ENCODE assay signal across 16 cellular contexts in the genomic region with DNA sequence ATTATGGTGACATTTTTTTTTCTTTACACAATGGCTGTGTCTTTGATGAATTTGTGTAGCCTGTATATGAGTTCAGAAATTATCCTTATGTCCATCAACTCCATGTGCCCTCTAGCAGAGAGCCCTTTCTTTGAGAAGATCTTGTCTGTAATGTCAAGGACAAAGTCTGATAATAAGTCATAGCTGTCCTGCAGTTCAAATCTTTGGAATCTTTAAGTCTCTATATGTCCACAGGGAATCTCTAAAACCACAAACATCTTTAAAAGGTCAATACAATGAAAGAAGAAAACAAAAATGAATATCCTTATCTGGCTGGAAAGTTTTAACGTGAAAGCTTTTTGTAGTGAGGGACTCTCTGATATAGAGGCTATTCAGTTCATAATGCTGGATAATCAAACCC. TPM values are rescaled to one million over a fixed set of nuclear protein-coding genes. Genes with fewer than 3 reads are reported as not detected.
DNase-seq lines count a peak whose midpoint lies in the region; ATAC-seq and TF ChIP-seq lines count a peak whose summit lies in the region.
"Had no signal": no experiment of that assay in that cellular context is flagged by ENCODE, and none has a peak within 500 bp of the region (broad histone marks: within the 10 kb centered on the region; RNA-seq: fewer than 3 reads in every experiment).

No MANE protein-coding gene starts in this region.

- no peak overlapping the region for H3K27ac ChIP-seq in fibroblast of lung (ENCODE audit: insufficient read depth, low read length)
- H3K27ac ChIP-seq in body of pancreas: no peak overlapping the region
- H3K27ac ChIP-seq: A549; BLaER1 treated with 17β-estradiol and CSF1 and Interleukin-3, amounts not matched to agents 10 nM and 100 nM; C4-2B had no signal

- intact Hi-C loops in body of pancreas (cut with DNase I): loop anchor here (10.0 kb wide), 1 partner anchor 79 kb away; a partner anchor contains a TSS

- H3K4me2 ChIP-seq in fibroblast of lung (ENCODE audit: extremely low read depth, insufficient read depth, low read length): no peak overlapping the region
- H3K4me2 ChIP-seq: A549; BLaER1 treated with 17β-estradiol and CSF1 and Interleukin-3, amounts not matched to agents 10 nM and 100 nM had no signal

- H3K9me3 Mint-ChIP-seq in glutamatergic neuron (ENCODE audit: unreplicated experiment): peaks cover 14% of the 10 kb centered on the region
- H3K9me3 Mint-ChIP-seq: CD4-positive, alpha-beta T cell; CD8-positive, alpha-beta T cell had no signal

- H3K4me3 Mint-ChIP-seq in glutamatergic neuron (ENCODE audit: unreplicated experiment): peak overlapping the region; percentile 13
- H3K4me3 Mint-ChIP-seq: B cell; CD4-positive, alpha-beta T cell; CD8-positive, alpha-beta T cell had no signal

- no peaks in the 10 kb centered on the region for H3K9me3 ChIP-seq in fibroblast of lung (ENCODE audit: control insufficient read depth, insufficient read depth, low read depth, low read length)
- H3K9me3 ChIP-seq in body of pancreas: no peaks in the 10 kb centered on the region
- H3K9me3 ChIP-seq: A549, Caco-2 had no signal

- H3K4me3 ChIP-seq in fibroblast of lung (replicated peaks in 1 of 4; ENCODE audit: control extremely low read depth in 1 of 4, insufficient read depth in 1 of 4, low read depth in 3 of 4, low read length in 4 of 4) (no peak overlapping the region), body of pancreas (no peak overlapping the region)
- H3K4me3 ChIP-seq: A549; BLaER1 treated with 17β-estradiol and CSF1 and Interleukin-3, amounts not matched to agents 10 nM and 100 nM had no signal

- H3K27me3 Mint-ChIP-seq in glutamatergic neuron (ENCODE audit: unreplicated experiment): peaks cover 2% of the 10 kb centered on the region

- WGBS in body of pancreas, 2 donors: 54 to 58% methylated on average over 1 of the region's 1 CpG

- ATAC-seq in body of pancreas: no peak
- ATAC-seq: A549; CD8-positive, alpha-beta T cell had no signal

- TF ChIP-seq POLR2A in body of pancreas (IDR thresholded peaks at IDR 0.05): no peak

- no peaks in the 10 kb centered on the region for H3K79me2 ChIP-seq in fibroblast of lung (ENCODE audit: control insufficient read depth, insufficient read depth, low read length)

- in situ Hi-C loops in SK-MEL-5 (cut with HindIII; ENCODE audit: low pct_unique_long_range_greater_than_20kb, low sequenced_read_pairs): loop anchor here (25.0 kb wide), 1 partner anchor 242 kb away; a partner anchor contains a TSS

- peaks cover 10% of the 10 kb centered on the region for H3K36me3 Mint-ChIP-seq in glutamatergic neuron (ENCODE audit: unreplicated experiment)
- H3K36me3 Mint-ChIP-seq: CD8-positive, alpha-beta T cell had no signal

- H4K20me1 ChIP-seq in fibroblast of lung (ENCODE audit: control insufficient read depth, extremely low read depth, insufficient read depth, low read length): no peaks in the 10 kb centered on the region
- H4K20me1 ChIP-seq: BLaER1 treated with 17β-estradiol and CSF1 and Interleukin-3, amounts not matched to agents 10 nM and 100 nM had no signal

- peaks cover 21% of the 10 kb centered on the region for H3K4me1 ChIP-seq in fibroblast of lung (ENCODE audit: control insufficient read depth, extremely low read depth, insufficient read depth, low read length)
- H3K4me1 ChIP-seq in body of pancreas: no peaks in the 10 kb centered on the region
- H3K4me1 ChIP-seq: A549, Caco-2 had no signal

- no peak overlapping the region for H2AFZ ChIP-seq in fibroblast of lung (ENCODE audit: low read length)

- H3K4me1 Mint-ChIP-seq in glutamatergic neuron (ENCODE audit: low read depth, unreplicated experiment): no peaks in the 10 kb centered on the region

- DNase-seq in SK-MEL-5 (ENCODE audit: low read depth, low spot score) (peak; percentile 51), fibroblast of lung (ENCODE audit: low read depth in 2 of 2) (no peak), glutamatergic neuron (no peak), body of pancreas (no peak), middle frontal gyrus (ENCODE audit: extremely low spot score, low spot score) (no peak)
- DNase-seq: AML-193; Caco-2; Calu3; CD4-positive, alpha-beta T cell; CD8-positive, alpha-beta T cell; DMS79 treated with DMSO at 0.1 percent for 48 hours; GF-D8 had no signal

- no peaks in the 10 kb centered on the region for H3K36me3 ChIP-seq in fibroblast of lung (ENCODE audit: control insufficient read depth, insufficient read depth, low read length)
- no peaks in the 10 kb centered on the region for H3K36me3 ChIP-seq in body of pancreas (replicated peaks in 1 of 2; ENCODE audit: insufficient read depth in 1 of 2, low read depth in 2 of 2)
- H3K36me3 ChIP-seq: BLaER1 treated with 17β-estradiol and CSF1 and Interleukin-3, amounts not matched to agents 10 nM and 100 nM had no signal

- H3K27ac Mint-ChIP-seq in glutamatergic neuron (ENCODE audit: unreplicated experiment): no peak overlapping the region
- H3K27ac Mint-ChIP-seq: B cell; CD4-positive, alpha-beta T cell; CD8-positive, alpha-beta T cell had no signal

- TF ChIP-seq CTCF in fibroblast of lung (conservative IDR thresholded peaks at IDR 0.05 in 1 of 2, IDR thresholded peaks at IDR 0.05 in 1 of 2; ENCODE audit: low read depth in 1 of 2, low read length in 2 of 2) (no peak), glutamatergic neuron (IDR thresholded peaks at IDR 0.05; ENCODE audit: partially characterized antibody, unreplicated experiment) (no peak), body of pancreas (IDR thresholded peaks at IDR 0.05) (no peak)

- H3K27me3 ChIP-seq in fibroblast of lung (ENCODE audit: control insufficient read depth, insufficient read depth, low read length): peaks cover 2% of the 10 kb centered on the region
- no peaks in the 10 kb centered on the region for H3K27me3 ChIP-seq in body of pancreas
- H3K27me3 ChIP-seq: BLaER1 treated with 17β-estradiol and CSF1 and Interleukin-3, amounts not matched to agents 10 nM and 100 nM had no signal

- H3K9ac ChIP-seq in fibroblast of lung (ENCODE audit: insufficient read depth, low read length): peak overlapping the region; percentile 16
- H3K9ac ChIP-seq: BLaER1 treated with 17β-estradiol and CSF1 and Interleukin-3, amounts not matched to agents 10 nM and 100 nM had no signal

RNA-seq across cellular contexts. Expression of a gene that starts 16.9 kb away (rescaled TPM):
- total RNA-seq in SK-MEL-5 (2014; rRNA removed; shearing (Covaris generic)): 58.5 and 61.2 TPM in 2 replicates
- polyA plus RNA-seq in SK-MEL-5 (2015; cell fraction: cytosol; rRNA removed): 38.8 and 44.0 TPM in 2 replicates
- 23.3 and 28.5 TPM in 2 replicates for polyA plus RNA-seq in SK-MEL-5 (2015; cell fraction: nucleus; rRNA removed)
- total RNA-seq in fibroblast of lung (27.5 and 38.3 TPM in 2 replicates), glutamatergic neuron (ENCODE audit: unreplicated experiment) (26.3 TPM), body of pancreas (10 to 100 TPM; 14.8 to 33.2 TPM)
- 41.6 and 49.0 TPM in 2 replicates for polyA plus RNA-seq in fibroblast of lung
- 39.0 and 42.5 TPM in 2 replicates for polyA plus RNA-seq in fibroblast of lung (2012)
- polyA minus RNA-seq in fibroblast of lung (ENCODE audit: low replicate concordance): 0.86 and 3.5 TPM in 2 replicates
